ENCODE assay signal across 8 cellular contexts in the genomic region with DNA sequence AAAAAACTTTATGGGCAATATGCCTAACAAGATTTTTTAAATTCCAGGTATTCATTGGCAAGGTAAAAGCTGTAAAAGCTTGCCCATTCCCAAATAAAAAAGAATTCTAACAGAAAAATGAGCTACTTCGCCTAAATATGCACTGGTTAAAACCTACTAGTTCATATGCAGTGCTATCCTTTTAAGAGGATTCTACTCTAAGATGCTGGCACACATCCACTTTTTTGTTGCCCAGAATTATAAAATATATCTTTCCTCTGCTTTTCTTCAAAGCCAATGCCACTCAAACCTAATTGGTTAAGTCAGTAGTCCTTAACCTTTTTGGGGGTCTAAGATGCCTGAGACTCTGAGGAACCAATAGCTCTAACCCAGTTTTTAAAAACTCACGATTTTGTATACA. TPM values are rescaled to one million over a fixed set of nuclear protein-coding genes. Genes with fewer than 3 reads are reported as not detected.
DNase-seq lines count a peak whose midpoint lies in the region; ATAC-seq and TF ChIP-seq lines count a peak whose summit lies in the region.

No MANE protein-coding gene starts in this region.

- no peaks in the 10 kb centered on the region for H3K27me3 Mint-ChIP-seq in activated CD4-positive, alpha-beta T cell treated with anti-CD3 and anti-CD28 coated beads, Interleukin-2, amount 10 ng/mL, durations not matched to agents 7 days and 5 days
- H3K27me3 Mint-ChIP-seq in activated B cell treated with CpG ODN at 0.5 μM for 24 hours: no peaks in the 10 kb centered on the region

- peak overlapping the region; percentile 94 for H3K27ac Mint-ChIP-seq in activated CD4-positive, alpha-beta T cell treated with anti-CD3 and anti-CD28 coated beads, Interleukin-2, amount 10 ng/mL, durations not matched to agents 7 days and 5 days
- H3K27ac Mint-ChIP-seq in activated B cell treated with CpG ODN at 0.5 μM for 24 hours: no peak overlapping the region

- peak overlapping the region; percentile 23; the same call in 1 of the 2 replicates for H3K4me3 ChIP-seq in iPS DF 6.9 (ENCODE audit: low read length)
- H3K4me3 ChIP-seq in subcutaneous abdominal adipose tissue (ENCODE audit: low read depth in 1 of 5, low read length in 5 of 5): peak overlapping the region in 1 of 5 donors; percentile 23

- peak overlapping the region; percentile 85 for H3K4me3 Mint-ChIP-seq in activated CD4-positive, alpha-beta T cell treated with anti-CD3 and anti-CD28 coated beads, Interleukin-2, amount 10 ng/mL, durations not matched to agents 7 days and 5 days
- H3K4me3 Mint-ChIP-seq in activated B cell treated with CpG ODN at 0.5 μM for 24 hours: peak overlapping the region; percentile 90

- CTCF ChIA-PET in activated CD4-positive, alpha-beta T cell treated with anti-CD3 and anti-CD28 coated beads, Interleukin-2, amount 10 ng/mL, durations not matched to agents 7 days and 5 days (lab: Charles Lee): interaction anchor here (1.1 to 1.5 kb wide), 3 partner anchors 11 to 61 kb away, joined by 3 to 6 read pairs (median 4); no protein-coding TSS in a partner anchor
- CTCF ChIA-PET in activated B cell treated with CpG ODN at 0.5 μM for 24 hours (lab: Charles Lee): no interaction called here

- H3K9ac ChIP-seq in subcutaneous abdominal adipose tissue (ENCODE audit: low read length in 5 of 5): peak overlapping the region in 2 of 5 donors; percentile 33 to 45

- no peaks in the 10 kb centered on the region for H3K4me1 ChIP-seq in iPS DF 6.9 (ENCODE audit: control insufficient read depth, insufficient read depth, low read length)
- H3K4me1 ChIP-seq in subcutaneous abdominal adipose tissue (ENCODE audit: control insufficient read depth in 5 of 5, insufficient read depth in 5 of 5, low read length in 5 of 5): peaks cover 2 to 35% (median 30%) of the 10 kb centered on the region in 5 donors

- no CpG with 5 or more reads among the region's 2 CpGs for WGBS in iPS DF 6.9 (ENCODE audit: insufficient coverage, insufficient read length)

- POLR2A ChIA-PET in activated CD4-positive, alpha-beta T cell treated with anti-CD3 and anti-CD28 coated beads, Interleukin-2, amount 10 ng/mL, durations not matched to agents 7 days and 5 days (lab: Charles Lee): no interaction called here
- POLR2A ChIA-PET in activated B cell treated with CpG ODN at 0.5 μM for 24 hours (lab: Charles Lee): interaction anchor here (0.6 kb wide), 2 partner anchors 93 to 165 kb away, joined by 3 to 5 read pairs; no protein-coding TSS in a partner anchor

- intact Hi-C loops in activated B cell treated with CpG ODN at 0.5 μM for 24 hours (cut with micrococcal nuclease): loop anchor here (5.0 kb wide), 2 partner anchors 468 to 983 kb away; a partner anchor contains a TSS

- no peaks in the 10 kb centered on the region for H3K27me3 ChIP-seq in iPS DF 6.9 (ENCODE audit: control insufficient read depth, insufficient read depth, low read length)
- H3K27me3 ChIP-seq in subcutaneous abdominal adipose tissue (ENCODE audit: control insufficient read depth in 5 of 5, insufficient read depth in 4 of 5, low read length in 5 of 5): no peaks in the 10 kb centered on the region

- no peak overlapping the region for H3K27ac ChIP-seq in iPS DF 6.9 (ENCODE audit: low read length)
- peak overlapping the region; percentile 97 for H3K27ac ChIP-seq in subcutaneous abdominal adipose tissue (ENCODE audit: low read depth, low read length)

- no peaks in the 10 kb centered on the region for H3K9me3 Mint-ChIP-seq in activated CD4-positive, alpha-beta T cell treated with anti-CD3 and anti-CD28 coated beads, Interleukin-2, amount 10 ng/mL, durations not matched to agents 7 days and 5 days
- no peaks in the 10 kb centered on the region for H3K9me3 Mint-ChIP-seq in activated B cell treated with CpG ODN at 0.5 μM for 24 hours

- DNase-seq in activated CD4-positive, alpha-beta T cell treated with anti-CD3 and anti-CD28 coated beads, Interleukin-2, amount 10 ng/mL, durations not matched to agents 7 days and 5 days: no peak
- DNase-seq in activated CD4-positive, alpha-beta T cell treated with anti-CD3 and anti-CD28 coated beads for 4 hours: no peak
- DNase-seq in activated B cell treated with CpG ODN at 0.5 μM for 24 hours (no peak), iPS DF 6.9 (ENCODE audit: low read depth, low spot score) (no peak), NCI-H1417 treated with DMSO at 0.1 percent for 48 hours (lab: John Stamatoyannopoulos, UW) (no peak), NCI-H82 treated with DMSO at 0.1 percent for 48 hours (lab: John Stamatoyannopoulos, UW; ENCODE audit: unreplicated experiment) (no peak)

- peaks cover 35% of the 10 kb centered on the region for H3K36me3 Mint-ChIP-seq in activated CD4-positive, alpha-beta T cell treated with anti-CD3 and anti-CD28 coated beads, Interleukin-2, amount 10 ng/mL, durations not matched to agents 7 days and 5 days (ENCODE audit: low read depth)
- peaks cover 51% of the 10 kb centered on the region for H3K36me3 Mint-ChIP-seq in activated B cell treated with CpG ODN at 0.5 μM for 24 hours (ENCODE audit: low read depth)

- TF ChIP-seq CTCF in activated B cell treated with CpG ODN at 0.5 μM for 24 hours (IDR thresholded peaks at IDR 0.05): no peak

- H3K9me3 ChIP-seq in iPS DF 6.9 (ENCODE audit: control insufficient read depth, insufficient read depth, low read length) (no peaks in the 10 kb centered on the region), subcutaneous abdominal adipose tissue (ENCODE audit: control insufficient read depth in 5 of 5, low read length in 5 of 5) (no peaks in the 10 kb centered on the region)

- ATAC-seq in activated B cell treated with CpG ODN at 0.5 μM for 24 hours (ENCODE audit: low read depth): no peak
- no peak for ATAC-seq in activated CD4-positive, CD25-positive, alpha-beta regulatory T cell treated with anti-CD3 and anti-CD28 coated beads, Interleukin-2, amount 50 U/mL, for 24 hours

- H3K4me1 Mint-ChIP-seq in activated CD4-positive, alpha-beta T cell treated with anti-CD3 and anti-CD28 coated beads, Interleukin-2, amount 10 ng/mL, durations not matched to agents 7 days and 5 days: peaks cover 49% of the 10 kb centered on the region
- H3K4me1 Mint-ChIP-seq in activated B cell treated with CpG ODN at 0.5 μM for 24 hours: peaks cover 56% of the 10 kb centered on the region

- H3K36me3 ChIP-seq in iPS DF 6.9 (ENCODE audit: control insufficient read depth, insufficient read depth, low read length): no peaks in the 10 kb centered on the region; the same call in 1 of the 2 replicates
- H3K36me3 ChIP-seq in subcutaneous abdominal adipose tissue (ENCODE audit: control insufficient read depth in 5 of 5, insufficient read depth in 5 of 5, low read length in 5 of 5): peaks cover 0 to 3% (median 0%) of the 10 kb centered on the region in 5 donors

RNA-seq across cellular contexts. Expression of a gene that starts 3.2 kb away (rescaled TPM):
- total RNA-seq in activated CD4-positive, alpha-beta T cell treated with anti-CD3 and anti-CD28 coated beads, Interleukin-2, amount 10 ng/mL, durations not matched to agents 7 days and 5 days: 100 to 1,000 TPM; 208 TPM
- 183 and 217 TPM in 2 replicates for total RNA-seq in activated B cell treated with CpG ODN at 0.5 μM for 24 hours
